ENCODE assay signal across 24 cellular contexts in genomic region chr17:69969897-69970296, GRCh38.
"Had no signal": no experiment of that assay in that cellular context is flagged by ENCODE, and none has a peak within 500 bp of the region (broad histone marks: within the 10 kb centered on the region; RNA-seq: fewer than 3 reads in every experiment).

No MANE protein-coding gene starts in this region.

- H3K4me3 Mint-ChIP-seq: activated CD4-positive, alpha-beta memory T cell treated with anti-CD3 and anti-CD28 coated beads, Interleukin-2, amount 10 ng/mL, durations not matched to agents 7 days and 5 days; activated CD4-positive, alpha-beta T cell treated with anti-CD3 and anti-CD28 coated beads for 36 hours; activated naive CD4-positive, alpha-beta T cell treated with anti-CD3 and anti-CD28 coated beads for 36 hours; activated naive CD8-positive, alpha-beta T cell; activated T-helper 17 cell treated with anti-CD3 and anti-CD28 coated beads, Interleukin-2, amount 50 U/mL, for 72 hours; T-helper 17 cell had no signal

- DNase-seq: activated CD4-positive, alpha-beta memory T cell treated with anti-CD3 and anti-CD28 coated beads, Interleukin-2, amount 10 ng/mL, durations not matched to agents 7 days and 5 days; activated CD4-positive, alpha-beta T cell treated with anti-CD3 and anti-CD28 coated beads for 36 hours; activated CD4-positive, alpha-beta T cell treated with anti-CD3 and anti-CD28 coated beads, Interleukin-2, amount 50 U/mL, for 1 hour; activated gamma-delta T cell; activated naive CD4-positive, alpha-beta T cell treated with anti-CD3 and anti-CD28 coated beads for 36 hours; activated T-cell treated with anti-CD3 and anti-CD28 coated beads for 4 hours; activated T-cell treated with anti-CD3 and anti-CD28 coated beads, Interleukin-2, amount 50 U/mL, for 48 hours; amygdala; caudate nucleus; colonic mucosa; NCI-H1105 treated with DMSO at 0.1 percent for 48 hours; NCI-H146; NCI-H187 treated with DMSO at 0.1 percent for 48 hours; NCI-H2081 treated with DMSO at 0.1 percent for 48 hours; NCI-H446; NCI-H524; NCI-H748 treated with DMSO at 0.1 percent for 48 hours; OCI-M1; SHP77 treated with DMSO at 0.1 percent for 48 hours; T-helper 17 cell; T-helper 9 cell had no signal

- H3K4me1 Mint-ChIP-seq: activated CD4-positive, alpha-beta memory T cell treated with anti-CD3 and anti-CD28 coated beads, Interleukin-2, amount 10 ng/mL, durations not matched to agents 7 days and 5 days; activated CD4-positive, alpha-beta T cell treated with anti-CD3 and anti-CD28 coated beads for 36 hours; activated T-helper 17 cell treated with anti-CD3 and anti-CD28 coated beads, Interleukin-2, amount 50 U/mL, for 72 hours; T-helper 17 cell had no signal

- H3K27ac Mint-ChIP-seq: activated CD4-positive, alpha-beta memory T cell treated with anti-CD3 and anti-CD28 coated beads, Interleukin-2, amount 10 ng/mL, durations not matched to agents 7 days and 5 days; activated CD4-positive, alpha-beta T cell treated with anti-CD3 and anti-CD28 coated beads for 36 hours; activated naive CD4-positive, alpha-beta T cell treated with anti-CD3 and anti-CD28 coated beads for 36 hours; activated naive CD8-positive, alpha-beta T cell; activated T-helper 17 cell treated with anti-CD3 and anti-CD28 coated beads, Interleukin-2, amount 50 U/mL, for 72 hours; T-helper 17 cell had no signal

- H3K36me3 ChIP-seq: colonic mucosa had no signal

- H3K9me3 Mint-ChIP-seq: activated CD4-positive, alpha-beta memory T cell treated with anti-CD3 and anti-CD28 coated beads, Interleukin-2, amount 10 ng/mL, durations not matched to agents 7 days and 5 days; activated naive CD4-positive, alpha-beta T cell treated with anti-CD3 and anti-CD28 coated beads for 36 hours had no signal

- ATAC-seq: activated CD4-positive, alpha-beta T cell treated with anti-CD3 and anti-CD28 coated beads for 36 hours; activated T-helper 17 cell treated with anti-CD3 and anti-CD28 coated beads, Interleukin-2, amount 50 U/mL, for 72 hours; T-helper 17 cell had no signal

- H3K36me3 Mint-ChIP-seq: activated naive CD8-positive, alpha-beta T cell had no signal

- H3K4me1 ChIP-seq: colonic mucosa had no signal

- H3K27ac ChIP-seq: colonic mucosa, VCaP had no signal

- H3K4me3 ChIP-seq: colonic mucosa had no signal

- H3K27me3 Mint-ChIP-seq: activated CD4-positive, alpha-beta memory T cell treated with anti-CD3 and anti-CD28 coated beads, Interleukin-2, amount 10 ng/mL, durations not matched to agents 7 days and 5 days; activated CD4-positive, alpha-beta T cell treated with anti-CD3 and anti-CD28 coated beads for 36 hours; T-helper 17 cell had no signal

- H3K9me3 ChIP-seq: colonic mucosa had no signal

- H3K27me3 ChIP-seq: colonic mucosa had no signal
